In genomic region chr12:110566993-110567392, GRCh38 we compare ENCODE assay signal across 21 cellular contexts. TPM values are rescaled to one million over a fixed set of nuclear protein-coding genes. Genes with fewer than 3 reads are reported as not detected.
A peak's percentile ranks its signal among the peaks of the same experiment; 100 is the strongest.
DNase-seq lines count a peak whose midpoint lies in the region; ATAC-seq and TF ChIP-seq lines count a peak whose summit lies in the region.
"Had no signal": no experiment of that assay in that cellular context is flagged by ENCODE, and none has a peak within 500 bp of the region (broad histone marks: within the 10 kb centered on the region; RNA-seq: fewer than 3 reads in every experiment).

No MANE protein-coding gene starts in this region.

- H3K18ac ChIP-seq in trophoblast cell (ENCODE audit: low read length): no peak overlapping the region

- no peak overlapping the region for H4K91ac ChIP-seq in trophoblast cell (ENCODE audit: low read depth, low read length)

- no peak overlapping the region for H3K4me2 ChIP-seq in trophoblast cell (ENCODE audit: low read length)

- H3K36me3 Mint-ChIP-seq in activated naive CD4-positive, alpha-beta T cell treated with anti-CD3 and anti-CD28 coated beads for 36 hours (ENCODE audit: low read depth): peaks cover 16% of the 10 kb centered on the region
- peaks cover 10 to 21% of the 10 kb centered on the region in 2 donors for H3K36me3 Mint-ChIP-seq in activated naive CD4-positive, alpha-beta T cell treated with anti-CD3 and anti-CD28 coated beads, Interleukin-2, amount 50 U/mL, for 72 hours
- H3K36me3 Mint-ChIP-seq in Calu3 (ENCODE audit: insufficient read depth, unreplicated experiment): peaks cover 14% of the 10 kb centered on the region
- peaks cover 57% of the 10 kb centered on the region for H3K36me3 Mint-ChIP-seq in activated naive CD8-positive, alpha-beta T cell treated with anti-CD3 and anti-CD28 coated beads for 36 hours

- H3K9me3 ChIP-seq in trophoblast cell (ENCODE audit: insufficient read depth, low read depth, low read length) (peaks cover 3% of the 10 kb centered on the region), upper lobe of right lung (peaks cover 4% of the 10 kb centered on the region)
- H3K9me3 ChIP-seq: colonic mucosa had no signal

- TF ChIP-seq CTCF in Calu3 (IDR thresholded peaks at IDR 0.05; ENCODE audit: unreplicated experiment): no peak
- TF ChIP-seq CTCF in upper lobe of right lung (IDR thresholded peaks at IDR 0.05): no peak

- no TSS peak for BruUV-seq in Calu3 (replicated peaks; lab: Mats Ljungman, UMichigan)

- H3K27me3 Mint-ChIP-seq in activated naive CD4-positive, alpha-beta T cell treated with anti-CD3 and anti-CD28 coated beads for 36 hours (ENCODE audit: low read depth): no peaks in the 10 kb centered on the region
- H3K27me3 Mint-ChIP-seq in Calu3 (ENCODE audit: unreplicated experiment): no peaks in the 10 kb centered on the region
- H3K27me3 Mint-ChIP-seq in activated naive CD8-positive, alpha-beta T cell treated with anti-CD3 and anti-CD28 coated beads for 36 hours: no peaks in the 10 kb centered on the region

- H3K36me3 ChIP-seq in trophoblast cell (ENCODE audit: control insufficient read depth in 1 of 2, insufficient read depth in 2 of 2, low read length in 2 of 2) (no peaks in the 10 kb centered on the region), upper lobe of right lung (no peaks in the 10 kb centered on the region)
- H3K36me3 ChIP-seq: colonic mucosa, right atrium auricular region, stomach had no signal

- H3K79me2 ChIP-seq in trophoblast cell (ENCODE audit: control insufficient read depth, insufficient read depth, low read length, poor library complexity): peaks cover 1% of the 10 kb centered on the region

- no peak overlapping the region for H2BK5ac ChIP-seq in trophoblast cell (ENCODE audit: low read depth, low read length, poor library complexity)

- no peak overlapping the region for H3K9ac ChIP-seq in trophoblast cell (ENCODE audit: low read length)

- no peak for DNase-seq in activated naive CD4-positive, alpha-beta T cell treated with anti-CD3 and anti-CD28 coated beads for 36 hours
- DNase-seq in activated naive CD4-positive, alpha-beta T cell treated with anti-CD3 and anti-CD28 coated beads, Interleukin-2, amount 50 U/mL, for 72 hours (ENCODE audit: low spot score in 2 of 2): no peak
- DNase-seq in Calu3: no peak
- DNase-seq in activated naive CD8-positive, alpha-beta T cell treated with anti-CD3 and anti-CD28 coated beads for 36 hours: no peak
- DNase-seq in trophoblast cell: no peak
- no peak for DNase-seq in upper lobe of right lung
- DNase-seq in AML-193 (lab: John Stamatoyannopoulos, UW): no peak
- DNase-seq: activated naive CD4-positive, alpha-beta T cell treated with Interleukin-2 at 50 U/mL for 16 hours; colonic mucosa; COR-L47; foreskin fibroblast; H7; left colon; mucosa of descending colon; NCI-H2107; NCI-H526 treated with DMSO at 0.1 percent for 48 hours; occipital lobe; stomach had no signal

- H2BK120ac ChIP-seq in trophoblast cell (ENCODE audit: insufficient read depth, low read length, poor library complexity): no peak overlapping the region

- H2AK5ac ChIP-seq in trophoblast cell (ENCODE audit: low read length): no peak overlapping the region

- H3K4me3 Mint-ChIP-seq in activated naive CD4-positive, alpha-beta T cell treated with anti-CD3 and anti-CD28 coated beads for 36 hours: no peak overlapping the region
- no peak overlapping the region for H3K4me3 Mint-ChIP-seq in Calu3 (ENCODE audit: low read depth, unreplicated experiment)
- H3K4me3 Mint-ChIP-seq in activated naive CD8-positive, alpha-beta T cell treated with anti-CD3 and anti-CD28 coated beads for 36 hours: no peak overlapping the region

- H3K4me1 ChIP-seq in trophoblast cell (ENCODE audit: control insufficient read depth in 1 of 2, insufficient read depth in 2 of 2, low read length in 2 of 2) (peaks cover 0 to 4% of the 10 kb centered on the region in 2 experiments), upper lobe of right lung (peaks cover 24% of the 10 kb centered on the region)

- intact Hi-C loops in activated naive CD4-positive, alpha-beta T cell treated with anti-CD3 and anti-CD28 coated beads for 36 hours (cut with micrococcal nuclease): no loop called here
- intact Hi-C loops in Calu3 (cut with micrococcal nuclease; ENCODE audit: unreplicated experiment) (no loop called here), upper lobe of right lung (cut with DNase I) (no loop called here)

- H3K9me3 Mint-ChIP-seq in activated naive CD4-positive, alpha-beta T cell treated with anti-CD3 and anti-CD28 coated beads for 36 hours: peaks cover 16% of the 10 kb centered on the region
- peaks cover 0 to 5% of the 10 kb centered on the region in 2 donors for H3K9me3 Mint-ChIP-seq in activated naive CD4-positive, alpha-beta T cell treated with anti-CD3 and anti-CD28 coated beads, Interleukin-2, amount 50 U/mL, for 72 hours
- peaks cover 4% of the 10 kb centered on the region for H3K9me3 Mint-ChIP-seq in Calu3 (ENCODE audit: low read depth, unreplicated experiment)
- peaks cover 8% of the 10 kb centered on the region for H3K9me3 Mint-ChIP-seq in activated naive CD8-positive, alpha-beta T cell treated with anti-CD3 and anti-CD28 coated beads for 36 hours

- no peaks in the 10 kb centered on the region for H3K79me1 ChIP-seq in trophoblast cell (ENCODE audit: low read length)

- H4K12ac ChIP-seq in trophoblast cell (ENCODE audit: low read depth, low read length): no peak overlapping the region

- H3K23ac ChIP-seq in trophoblast cell (ENCODE audit: low read length): no peak overlapping the region

- H4K8ac ChIP-seq in trophoblast cell (ENCODE audit: low read depth, low read length): no peak overlapping the region

- H3K27ac Mint-ChIP-seq in activated naive CD4-positive, alpha-beta T cell treated with anti-CD3 and anti-CD28 coated beads for 36 hours: peak overlapping the region; percentile 12
- H3K27ac Mint-ChIP-seq in activated naive CD4-positive, alpha-beta T cell treated with anti-CD3 and anti-CD28 coated beads, Interleukin-2, amount 50 U/mL, for 72 hours: no peak overlapping the region
- peak overlapping the region; percentile 30 for H3K27ac Mint-ChIP-seq in Calu3 (ENCODE audit: unreplicated experiment)
- peak overlapping the region; percentile 49 for H3K27ac Mint-ChIP-seq in activated naive CD8-positive, alpha-beta T cell treated with anti-CD3 and anti-CD28 coated beads for 36 hours

- peak overlapping the region; percentile 35 for H3K4ac ChIP-seq in trophoblast cell (ENCODE audit: low read depth, low read length)

- no peak overlapping the region for H3K4me3 ChIP-seq in trophoblast cell (ENCODE audit: low read depth, low read length)
- H3K4me3 ChIP-seq in upper lobe of right lung: no peak overlapping the region
- H3K4me3 ChIP-seq: colonic mucosa, mucosa of descending colon, right atrium auricular region, stomach had no signal

- H3K27ac ChIP-seq in trophoblast cell (ENCODE audit: low read depth, low read length): no peak overlapping the region
- H3K27ac ChIP-seq in upper lobe of right lung: no peak overlapping the region
- H3K27ac ChIP-seq: colonic mucosa, HL-60 had no signal

- WGBS in trophoblast cell (ENCODE audit: extremely low coverage, insufficient coverage, insufficient read length): no CpG with 5 or more reads among the region's 5 CpGs

- no peak overlapping the region for H2AFZ ChIP-seq in trophoblast cell (ENCODE audit: insufficient read depth, low read length, poor library complexity)

- CTCF ChIA-PET in activated naive CD4-positive, alpha-beta T cell treated with anti-CD3 and anti-CD28 coated beads for 36 hours (lab: Charles Lee): interaction anchor here (2.7 kb wide), 1 partner anchor 34 kb away, joined by 8 read pairs; no protein-coding TSS in a partner anchor
- CTCF ChIA-PET in Calu3 (lab: Charles Lee): no interaction called here

- H3K14ac ChIP-seq in trophoblast cell (ENCODE audit: low read length): no peak overlapping the region

- H2BK12ac ChIP-seq in trophoblast cell (ENCODE audit: low read length): no peak overlapping the region

- H3K27me3 ChIP-seq in trophoblast cell (ENCODE audit: insufficient read depth, low read length) (no peaks in the 10 kb centered on the region), upper lobe of right lung (no peaks in the 10 kb centered on the region)
- H3K27me3 ChIP-seq: colonic mucosa, right atrium auricular region, stomach had no signal

- H3K4me1 Mint-ChIP-seq in activated naive CD4-positive, alpha-beta T cell treated with anti-CD3 and anti-CD28 coated beads for 36 hours (ENCODE audit: low read depth): peaks cover 68% of the 10 kb centered on the region
- peaks cover 36% of the 10 kb centered on the region for H3K4me1 Mint-ChIP-seq in Calu3 (ENCODE audit: low read depth, unreplicated experiment)
- H3K4me1 Mint-ChIP-seq in activated naive CD8-positive, alpha-beta T cell treated with anti-CD3 and anti-CD28 coated beads for 36 hours: peaks cover 59% of the 10 kb centered on the region

- no peak for ATAC-seq in activated naive CD4-positive, alpha-beta T cell treated with anti-CD3 and anti-CD28 coated beads, Interleukin-2, amount 50 U/mL, for 72 hours
- ATAC-seq in upper lobe of right lung (no peak), GM18519 (IDR thresholded peaks at IDR 0.05; ENCODE audit: low FRiP score, unreplicated experiment) (no peak)
- ATAC-seq: left colon, mucosa of descending colon had no signal

RNA-seq across cellular contexts. Expression of gene PPTC7, which starts 16.1 kb away (rescaled TPM):
- total RNA-seq in activated naive CD4-positive, alpha-beta T cell treated with anti-CD3 and anti-CD28 coated beads for 36 hours: 10 to 100 TPM; 41.1 to 43.2 TPM
- 10 to 100 TPM; 40.4 to 46.7 TPM for total RNA-seq in activated naive CD4-positive, alpha-beta T cell treated with anti-CD3 and anti-CD28 coated beads, Interleukin-2, amount 50 U/mL, for 72 hours
- total RNA-seq in Calu3 (2022) (26.0 and 27.8 TPM in 2 replicates), upper lobe of right lung (26.4 TPM)
- 10 to 100 TPM; 46.2 to 48.3 TPM for total RNA-seq in activated naive CD8-positive, alpha-beta T cell treated with anti-CD3 and anti-CD28 coated beads for 36 hours
- polyA plus RNA-seq in trophoblast cell (2013): 9.9 and 10.1 TPM in 2 replicates

RNA-seq across cellular contexts. Expression of gene TCTN1, which starts 46.9 kb away (rescaled TPM):
- 1 to 10 TPM; 5.2 to 5.8 TPM for total RNA-seq in activated naive CD4-positive, alpha-beta T cell treated with anti-CD3 and anti-CD28 coated beads for 36 hours
- total RNA-seq in activated naive CD4-positive, alpha-beta T cell treated with anti-CD3 and anti-CD28 coated beads, Interleukin-2, amount 50 U/mL, for 72 hours: 10 to 100 TPM in 1 of 2 donors, 1 to 10 TPM in 1; 3.3 to 10.4 TPM
- total RNA-seq in Calu3 (2022): 41.0 and 41.8 TPM in 2 replicates
- total RNA-seq in activated naive CD8-positive, alpha-beta T cell treated with anti-CD3 and anti-CD28 coated beads for 36 hours: 10 to 100 TPM; 11.0 to 13.6 TPM
- polyA plus RNA-seq in trophoblast cell (2013): 17.6 and 19.3 TPM in 2 replicates
- total RNA-seq in upper lobe of right lung: 30.4 TPM

Comparison
In these comparisons a context has a peak if more than half of its experiments do, and no peak if none do; other contexts are left out.
1. H3K27ac Mint-ChIP-seq: peak in activated naive CD4-positive, alpha-beta T cell treated with anti-CD3 and anti-CD28 coated beads for 36 hours (single experiment), Calu3 (single experiment) and activated naive CD8-positive, alpha-beta T cell treated with anti-CD3 and anti-CD28 coated beads for 36 hours (single experiment); none in activated naive CD4-positive, alpha-beta T cell treated with anti-CD3 and anti-CD28 coated beads, Interleukin-2, amount 50 U/mL, for 72 hours (0 of 2).